ENCODE assay signal across 21 cellular contexts in genomic region chr1:27292111-27292510, GRCh38. TPM values are rescaled to one million over a fixed set of nuclear protein-coding genes. Genes with fewer than 3 reads are reported as not detected.
A peak's percentile ranks its signal among the peaks of the same experiment; 100 is the strongest.
DNase-seq lines count a peak whose midpoint lies in the region; ATAC-seq and TF ChIP-seq lines count a peak whose summit lies in the region.
"Had no signal": no experiment of that assay in that cellular context is flagged by ENCODE, and none has a peak within 500 bp of the region (broad histone marks: within the 10 kb centered on the region; RNA-seq: fewer than 3 reads in every experiment).

No MANE protein-coding gene starts in this region.

- ATAC-seq in lung (ENCODE audit: insufficient read depth, low FRiP score) (no peak), HG03457 (IDR thresholded peaks at IDR 0.05; ENCODE audit: unreplicated experiment) (no peak)
- ATAC-seq: activated naive CD4-positive, alpha-beta T cell treated with anti-CD3 and anti-CD28 coated beads, Interleukin-2, amount 50 U/mL, for 72 hours; left colon had no signal

- H3K9me2 ChIP-seq in Karpas-422 (replicated peaks; ENCODE audit: insufficient read depth, low read length): no peaks in the 10 kb centered on the region

- no peaks in the 10 kb centered on the region for H3K9me3 ChIP-seq in lung (ENCODE audit: control insufficient read depth in 2 of 2, insufficient read depth in 1 of 2, low read length in 1 of 2)
- H3K9me3 ChIP-seq in Karpas-422 (ENCODE audit: low read length): no peaks in the 10 kb centered on the region
- H3K9me3 ChIP-seq: upper lobe of left lung had no signal

- H2AFZ ChIP-seq in Karpas-422 (ENCODE audit: low read length): no peak overlapping the region

- H3K27ac ChIP-seq in epithelial cell of prostate: peak overlapping the region; percentile 10
- no peak overlapping the region for H3K27ac ChIP-seq in lung (ENCODE audit: low read depth in 1 of 2, low read length in 1 of 2)
- H3K27ac ChIP-seq in Karpas-422 (ENCODE audit: low read length): no peak overlapping the region
- H3K27ac ChIP-seq: SK-N-MC had no signal

- no peaks in the 10 kb centered on the region for H4K20me1 ChIP-seq in Karpas-422 (ENCODE audit: insufficient read depth, low read depth, low read length)

- H3K4me3 ChIP-seq in AG10803 (ENCODE audit: low read length) (no peak overlapping the region), lung (no peak overlapping the region), Karpas-422 (ENCODE audit: low read length) (no peak overlapping the region)
- H3K4me3 ChIP-seq: SK-N-MC, upper lobe of left lung had no signal

- WGBS in lung, 2 donors: 72 to 88% methylated on average over 5 of the region's 5 CpGs

- no peak overlapping the region for H3K4me2 ChIP-seq in Karpas-422 (ENCODE audit: low read depth, low read length, poor library complexity, severe bottlenecking)

- no peaks in the 10 kb centered on the region for H3K79me2 ChIP-seq in Karpas-422 (ENCODE audit: low read length)

- H3K36me3 ChIP-seq in lung (ENCODE audit: control insufficient read depth in 2 of 2, insufficient read depth in 2 of 2, low read length in 2 of 2) (peaks cover 15 to 42% of the 10 kb centered on the region in 2 donors), Karpas-422 (ENCODE audit: insufficient read depth, low read length) (peaks cover 16% of the 10 kb centered on the region)

- H3K9ac ChIP-seq in Karpas-422 (ENCODE audit: low read length): no peak overlapping the region

- DNase-seq in AG10803 (ENCODE audit: low read depth) (peak; percentile 31), HT1080 (ENCODE audit: low read depth) (peak; percentile 68), epithelial cell of prostate (ENCODE audit: low read depth, low spot score) (no peak), lung (ENCODE audit: low spot score) (peak; percentile 36), GM20000 (ENCODE audit: low spot score) (no peak), Karpas-422 (no peak), SKM-1 (lab: John Stamatoyannopoulos, UW; ENCODE audit: unreplicated experiment) (no peak)
- DNase-seq: activated CD4-positive, alpha-beta T cell treated with anti-CD3 and anti-CD28 coated beads, Interleukin-2, amount 10 ng/mL, durations not matched to agents 24 days and 14 days; CD8-positive, alpha-beta memory T cell; central memory CD4-positive, alpha-beta T cell; effector CD4-positive, alpha-beta T cell; left colon; naive B cell; NCI-H1930; NCI-H510A treated with DMSO at 0.1 percent for 48 hours; posterior cingulate gyrus; stimulated activated naive CD4-positive, alpha-beta T cell had no signal

- no peaks in the 10 kb centered on the region for H3K27me3 ChIP-seq in lung (ENCODE audit: control insufficient read depth, insufficient read depth)
- no peaks in the 10 kb centered on the region for H3K27me3 ChIP-seq in Karpas-422 (ENCODE audit: low read length)
- H3K27me3 ChIP-seq: upper lobe of left lung had no signal

- no peaks in the 10 kb centered on the region for H3K4me1 ChIP-seq in lung (ENCODE audit: control insufficient read depth in 2 of 2, insufficient read depth in 2 of 2, low read length in 2 of 2)
- no peaks in the 10 kb centered on the region for H3K4me1 ChIP-seq in Karpas-422 (ENCODE audit: low read length)

- TF ChIP-seq CTCF in AG10803 (conservative IDR thresholded peaks at IDR 0.05; ENCODE audit: low read length) (no peak), lung (IDR thresholded peaks at IDR 0.05; ENCODE audit: control extremely low read depth, extremely low read depth) (no peak), GM20000 (IDR thresholded peaks at IDR 0.05; ENCODE audit: extremely low read depth, missing control alignments) (no peak)

RNA-seq across cellular contexts. Expression of gene TMEM222, which starts 29.9 kb away (rescaled TPM):
- total RNA-seq in HT1080 (2014; rRNA removed; shearing (Covaris generic)): 61.1 and 75.0 TPM in 2 replicates
- 39.3 and 55.7 TPM in 2 replicates for polyA plus RNA-seq in HT1080 (2015; cell fraction: cytosol; rRNA removed)
- 39.8 and 41.7 TPM in 2 replicates for polyA plus RNA-seq in HT1080 (2015; cell fraction: nucleus; rRNA removed)
- total RNA-seq in lung: 10 to 100 TPM; 25.2 to 46.8 TPM
- 10 to 100 TPM; 50.1 to 51.5 TPM for polyA plus RNA-seq in lung
- 27.4 and 27.9 TPM in 2 replicates for total RNA-seq in Karpas-422 (2014; rRNA removed; shearing (Covaris generic); ENCODE audit: low replicate concordance)

RNA-seq across cellular contexts. Expression of gene SYTL1, which starts 49.7 kb away (rescaled TPM):
- total RNA-seq in HT1080 (2014; rRNA removed; shearing (Covaris generic)): 4.1 and 4.7 TPM in 2 replicates
- polyA plus RNA-seq in HT1080 (2015; cell fraction: cytosol; rRNA removed): 4.4 and 5.3 TPM in 2 replicates
- polyA plus RNA-seq in HT1080 (2015; cell fraction: nucleus; rRNA removed): 22.2 and 27.8 TPM in 2 replicates
- total RNA-seq in lung: 10 to 100 TPM; 10.5 to 58.0 TPM
- 10 to 100 TPM; 27.7 to 41.6 TPM for polyA plus RNA-seq in lung
- 35.6 and 119 TPM in 2 replicates for total RNA-seq in Karpas-422 (2014; rRNA removed; shearing (Covaris generic); ENCODE audit: low replicate concordance)

RNA-seq across cellular contexts. Expression of gene WDTC1, which starts 57.7 kb away (rescaled TPM):
- 6.3 and 9.1 TPM in 2 replicates for total RNA-seq in HT1080 (2014; rRNA removed; shearing (Covaris generic))
- polyA plus RNA-seq in HT1080 (2015; cell fraction: cytosol; rRNA removed): 12.5 and 12.9 TPM in 2 replicates
- 8.2 and 9.0 TPM in 2 replicates for polyA plus RNA-seq in HT1080 (2015; cell fraction: nucleus; rRNA removed)
- total RNA-seq in lung: 10 to 100 TPM; 38.1 to 41.0 TPM
- polyA plus RNA-seq in lung: 10 to 100 TPM; 19.8 to 22.2 TPM
- total RNA-seq in Karpas-422 (2014; rRNA removed; shearing (Covaris generic); ENCODE audit: low replicate concordance): 37.0 and 44.1 TPM in 2 replicates

Comparison
In these comparisons a context has a peak if more than half of its experiments do, and no peak if none do; other contexts are left out.
1. DNase-seq: peak in AG10803 (single experiment), HT1080 (single experiment) and lung (single experiment); none in epithelial cell of prostate (single experiment), GM20000 (single experiment), Karpas-422 (single experiment) and SKM-1 (single experiment).